ENCODE assay signal across 8 cellular contexts in genomic region chr13:25171517-25172302, GRCh38. TPM values are rescaled to one million over a fixed set of nuclear protein-coding genes. Genes with fewer than 3 reads are reported as not detected.
DNase-seq lines count a peak whose midpoint lies in the region; ATAC-seq, FAIRE-seq and TF ChIP-seq lines count a peak whose summit lies in the region.

Gene AMER2, minus strand, starts transcription at chr13:25172288. Its CDS starts 669 bp downstream, at chr13:25171619.

- H4K20me1 ChIP-seq in SK-N-SH (ENCODE audit: insufficient read depth) (no peaks in the 10 kb centered on the region), fibroblast of lung (ENCODE audit: control insufficient read depth, extremely low read depth, insufficient read depth, low read length) (no peaks in the 10 kb centered on the region), osteoblast (ENCODE audit: insufficient read depth, low read length) (no peaks in the 10 kb centered on the region)

- H3K4me2 ChIP-seq in SK-N-SH: peak within 1 kb of the TSS; percentile 72
- peak within 1 kb of the TSS; percentile 45 for H3K4me2 ChIP-seq in fibroblast of lung (ENCODE audit: extremely low read depth, insufficient read depth, low read length)
- H3K4me2 ChIP-seq in osteoblast (ENCODE audit: insufficient read depth, low read length): peak within 1 kb of the TSS; percentile 30

- no peak within 1 kb of the TSS for H2AFZ ChIP-seq in SK-N-SH (ENCODE audit: low read depth)
- H2AFZ ChIP-seq in fibroblast of lung (ENCODE audit: low read length): no peak within 1 kb of the TSS
- no peak within 1 kb of the TSS for H2AFZ ChIP-seq in osteoblast (ENCODE audit: low read length)

- DNase-seq in activated naive CD4-positive, alpha-beta T cell treated with anti-CD3 and anti-CD28 coated beads for 36 hours: peak; percentile 10
- DNase-seq in activated naive CD4-positive, alpha-beta T cell treated with anti-CD3 and anti-CD28 coated beads, Interleukin-2, amount 50 U/mL, for 16 hours: no peak
- DNase-seq in SK-N-SH (peak; percentile 75), fibroblast of lung (ENCODE audit: low read depth in 2 of 2) (peak; percentile 11 to 12), osteoblast (ENCODE audit: insufficient read length, low spot score, missing footprints) (peak; percentile 65), small intestine (no peak)
- no peak for DNase-seq in stimulated activated naive CD4-positive, alpha-beta T cell treated with Interleukin-2 at 50 U/mL for 16 hours (lab: John Stamatoyannopoulos, UW)

- no peaks in the 10 kb centered on the region for H3F3A ChIP-seq in SK-N-SH (replicated peaks; ENCODE audit: insufficient read depth)

- H3K9me3 Mint-ChIP-seq in activated naive CD4-positive, alpha-beta T cell treated with anti-CD3 and anti-CD28 coated beads for 36 hours: no peaks in the 10 kb centered on the region

- CTCF ChIA-PET in activated naive CD4-positive, alpha-beta T cell treated with anti-CD3 and anti-CD28 coated beads for 36 hours (lab: Charles Lee): no interaction called here
- CTCF ChIA-PET in SK-N-SH (lab: Yijun Ruan, JAX): interaction anchor here (1.5 to 1.8 kb wide), 2 partner anchors 18 to 19 kb away, joined by 4 to 5 read pairs; no protein-coding TSS in a partner anchor

- H3K9me3 ChIP-seq in SK-N-SH: no peaks in the 10 kb centered on the region
- H3K9me3 ChIP-seq in fibroblast of lung (ENCODE audit: control insufficient read depth, insufficient read depth, low read depth, low read length): no peaks in the 10 kb centered on the region
- H3K9me3 ChIP-seq in osteoblast (ENCODE audit: low read depth, low read length): no peaks in the 10 kb centered on the region
- H3K9me3 ChIP-seq in small intestine (ENCODE audit: control insufficient read depth, low read depth): no peaks in the 10 kb centered on the region

- H3K9ac ChIP-seq in SK-N-SH (no peak within 1 kb of the TSS), fibroblast of lung (ENCODE audit: insufficient read depth, low read length) (no peak within 1 kb of the TSS)

- H3K4me1 Mint-ChIP-seq in activated naive CD4-positive, alpha-beta T cell treated with anti-CD3 and anti-CD28 coated beads for 36 hours (ENCODE audit: low read depth): peaks cover 11% of the 10 kb centered on the region

- H3K27me3 Mint-ChIP-seq in activated naive CD4-positive, alpha-beta T cell treated with anti-CD3 and anti-CD28 coated beads for 36 hours (ENCODE audit: low read depth): peaks cover 61% of the 10 kb centered on the region

- peaks cover 60% of the 10 kb centered on the region for H3K27me3 ChIP-seq in SK-N-SH (ENCODE audit: insufficient read depth)
- H3K27me3 ChIP-seq in fibroblast of lung (ENCODE audit: control insufficient read depth, insufficient read depth, low read length): peaks cover 30% of the 10 kb centered on the region
- peaks cover 43% of the 10 kb centered on the region for H3K27me3 ChIP-seq in osteoblast (ENCODE audit: insufficient read depth, low read length)
- peaks cover 7 to 24% of the 10 kb centered on the region in 2 donors for H3K27me3 ChIP-seq in small intestine (ENCODE audit: control insufficient read depth in 2 of 2, insufficient read depth in 2 of 2, low read length in 2 of 2)

- WGBS in SK-N-SH (ENCODE audit: low lambda C conversion rate): 1% methylated on average over 45 of the region's 50 CpGs
- 5 to 8% (median 7%) methylated on average over 50 of the region's 50 CpGs for WGBS in small intestine, 3 donors

- TF ChIP-seq RAD21 in SK-N-SH (IDR thresholded peaks at IDR 0.05; ENCODE audit: low read length): no peak

- H3K79me2 ChIP-seq in SK-N-SH (ENCODE audit: insufficient read depth) (no peaks in the 10 kb centered on the region), fibroblast of lung (ENCODE audit: control insufficient read depth, insufficient read depth, low read length) (no peaks in the 10 kb centered on the region), osteoblast (ENCODE audit: insufficient read depth, low read length) (no peaks in the 10 kb centered on the region)

- peak within 1 kb of the TSS; percentile 63 for H3K4me3 Mint-ChIP-seq in activated naive CD4-positive, alpha-beta T cell treated with anti-CD3 and anti-CD28 coated beads for 36 hours

- FAIRE-seq in small intestine (lab: Jason Lieb, UNC): no peak

- TF ChIP-seq EP300 in SK-N-SH (IDR thresholded peaks at IDR 0.05; ENCODE audit: borderline replicate concordance in 1 of 2, low read depth in 1 of 2, low read length in 1 of 2): no peak

- no peaks in the 10 kb centered on the region for H3K36me3 Mint-ChIP-seq in activated naive CD4-positive, alpha-beta T cell treated with anti-CD3 and anti-CD28 coated beads for 36 hours (ENCODE audit: low read depth)

- H3K4me1 ChIP-seq in SK-N-SH (ENCODE audit: control insufficient read depth in 1 of 2, insufficient read depth in 2 of 2, low read depth in 1 of 2, low read length in 1 of 2) (peaks cover 0 to 7% of the 10 kb centered on the region in 2 experiments; a peak in 2 of 4 replicates), fibroblast of lung (ENCODE audit: control insufficient read depth, extremely low read depth, insufficient read depth, low read length) (no peaks in the 10 kb centered on the region), osteoblast (ENCODE audit: insufficient read depth, low read length) (no peaks in the 10 kb centered on the region), small intestine (ENCODE audit: control insufficient read depth in 2 of 2, insufficient read depth in 1 of 2, low read depth in 1 of 2, low read length in 1 of 2) (no peaks in the 10 kb centered on the region)

- H3K27ac ChIP-seq in SK-N-SH (ENCODE audit: low read depth in 2 of 2, low read length in 1 of 2): no peak within 1 kb of the TSS
- no peak within 1 kb of the TSS for H3K27ac ChIP-seq in fibroblast of lung (ENCODE audit: insufficient read depth, low read length)
- H3K27ac ChIP-seq in osteoblast (ENCODE audit: low read depth, low read length): no peak within 1 kb of the TSS
- H3K27ac ChIP-seq in small intestine (ENCODE audit: low read depth in 1 of 2, low read length in 1 of 2): no peak within 1 kb of the TSS

- POLR2A ChIA-PET in SK-N-SH (lab: Yijun Ruan, JAX): no interaction called here

- no peak within 1 kb of the TSS for H3K27ac Mint-ChIP-seq in activated naive CD4-positive, alpha-beta T cell treated with anti-CD3 and anti-CD28 coated beads for 36 hours

- H3K9me2 ChIP-seq in SK-N-SH: no peaks in the 10 kb centered on the region

- H3K4me3 ChIP-seq in SK-N-SH (ENCODE audit: low read depth in 2 of 2, low read length in 1 of 2) (peak within 1 kb of the TSS; percentile 30 to 55), fibroblast of lung (replicated peaks in 1 of 4; ENCODE audit: control extremely low read depth in 1 of 4, insufficient read depth in 1 of 4, low read depth in 3 of 4, low read length in 4 of 4) (peak within 1 kb of the TSS in 2 of 4 experiments; percentile 38 to 47), osteoblast (ENCODE audit: insufficient read depth, low read length) (peak within 1 kb of the TSS; percentile 25), small intestine (ENCODE audit: low read depth in 1 of 2, low read length in 2 of 2) (no peak within 1 kb of the TSS)

- no peak for TF ChIP-seq CTCF in SK-N-SH (IDR thresholded peaks at IDR 0.05)
- TF ChIP-seq CTCF in fibroblast of lung (conservative IDR thresholded peaks at IDR 0.05 in 1 of 2, IDR thresholded peaks at IDR 0.05 in 1 of 2; ENCODE audit: low read depth in 1 of 2, low read length in 2 of 2): no peak
- no peak for TF ChIP-seq CTCF in osteoblast (IDR thresholded peaks at IDR 0.05; ENCODE audit: extremely low read depth, low read depth, low read length)

- intact Hi-C loops in activated naive CD4-positive, alpha-beta T cell treated with anti-CD3 and anti-CD28 coated beads for 36 hours (cut with micrococcal nuclease): no loop called here

- no peak for ATAC-seq in GM18502 (IDR thresholded peaks at IDR 0.05; ENCODE audit: poor library complexity, unreplicated experiment)

- no peaks in the 10 kb centered on the region for H3K36me3 ChIP-seq in SK-N-SH (replicated peaks in 1 of 2; ENCODE audit: control insufficient read depth in 1 of 2, insufficient read depth in 2 of 2, low read length in 1 of 2)
- H3K36me3 ChIP-seq in fibroblast of lung (ENCODE audit: control insufficient read depth, insufficient read depth, low read length): no peaks in the 10 kb centered on the region
- no peaks in the 10 kb centered on the region for H3K36me3 ChIP-seq in osteoblast (ENCODE audit: insufficient read depth, low read length)
- no peaks in the 10 kb centered on the region for H3K36me3 ChIP-seq in small intestine (ENCODE audit: control insufficient read depth in 2 of 2, insufficient read depth in 2 of 2, low read length in 2 of 2)

TF ChIP-seq in SK-N-SH, 30 proteins besides CTCF, POLR2A, EP300 and RAD21 (continues in another document):
- TF ChIP-seq RFX5 (IDR thresholded peaks at IDR 0.05; ENCODE audit: low read length) (no peak), POLR2AphosphoS5 (IDR thresholded peaks at IDR 0.05; ENCODE audit: low read depth, low read length) (no peak), RXRA (IDR thresholded peaks at IDR 0.05; ENCODE audit: borderline replicate concordance, low read depth) (no peak), GATA2 (CRISPR knock-in tag; IDR thresholded peaks at IDR 0.05) (no peak), FOXM1 (IDR thresholded peaks at IDR 0.05; ENCODE audit: low read depth) (no peak), TCF12 (IDR thresholded peaks at IDR 0.05) (no peak), YY1 (IDR thresholded peaks at IDR 0.05; ENCODE audit: low read depth) (no peak), TEAD4 (IDR thresholded peaks at IDR 0.05; ENCODE audit: borderline replicate concordance, insufficient read depth) (no peak), EZH2phosphoT487 (IDR thresholded peaks at IDR 0.05; ENCODE audit: borderline replicate concordance, low read depth) (no peak), FOSL2 (IDR thresholded peaks at IDR 0.05; ENCODE audit: borderline replicate concordance, low read depth) (no peak)
- TF ChIP-seq, protein P1, sequence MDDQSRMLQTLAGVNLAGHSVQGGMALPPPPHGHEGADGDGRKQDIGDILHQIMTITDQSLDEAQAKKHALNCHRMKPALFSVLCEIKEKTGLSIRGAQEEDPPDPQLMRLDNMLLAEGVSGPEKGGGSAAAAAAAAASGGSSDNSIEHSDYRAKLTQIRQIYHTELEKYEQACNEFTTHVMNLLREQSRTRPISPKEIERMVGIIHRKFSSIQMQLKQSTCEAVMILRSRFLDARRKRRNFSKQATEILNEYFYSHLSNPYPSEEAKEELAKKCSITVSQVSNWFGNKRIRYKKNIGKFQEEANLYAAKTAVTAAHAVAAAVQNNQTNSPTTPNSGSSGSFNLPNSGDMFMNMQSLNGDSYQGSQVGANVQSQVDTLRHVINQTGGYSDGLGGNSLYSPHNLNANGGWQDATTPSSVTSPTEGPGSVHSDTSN (IDR thresholded peaks at IDR 0.05): no peak

RNA-seq across cellular contexts. Expression of gene AMER2, which starts in this region (rescaled TPM):
- not detected for total RNA-seq in activated naive CD4-positive, alpha-beta T cell treated with anti-CD3 and anti-CD28 coated beads for 36 hours
- not detected in 2 replicates for polyA plus RNA-seq in SK-N-SH (2012; rRNA removed)
- polyA plus RNA-seq in SK-N-SH (2012; cell fraction: cytosol; rRNA removed): not detected in 2 replicates
- polyA plus RNA-seq in SK-N-SH (2012; cell fraction: nucleus; rRNA removed): not detected in 2 replicates
- total RNA-seq in fibroblast of lung: under 0.01 TPM in 1 of 2 replicates, not detected in the other
- polyA plus RNA-seq in fibroblast of lung: not detected in 2 replicates
- polyA plus RNA-seq in fibroblast of lung (2012): not detected in 2 replicates
- polyA minus RNA-seq in fibroblast of lung (ENCODE audit: low replicate concordance): not detected in 2 replicates
- total RNA-seq in osteoblast: not detected in 2 replicates
- under 1 TPM in 1 of 3 donors, not detected in 2; 0.15 TPM for polyA plus RNA-seq in small intestine

Comparison
In these comparisons a context has a peak if more than half of its experiments do, and no peak if none do; other contexts are left out.
1. Peak in DNase-seq in activated naive CD4-positive, alpha-beta T cell treated with anti-CD3 and anti-CD28 coated beads for 36 hours; RNA of the gene not detected or under 1 TPM.
2. Peak in DNase-seq, H3K4me3 ChIP-seq and H3K4me2 ChIP-seq in SK-N-SH; RNA of the gene not detected or under 1 TPM.
3. Peak in DNase-seq and H3K4me2 ChIP-seq in fibroblast of lung; RNA of the gene not detected or under 1 TPM.
4. Peak in DNase-seq, H3K4me3 ChIP-seq and H3K4me2 ChIP-seq in osteoblast; RNA of the gene not detected or under 1 TPM.